18 cellular contexts compared by ENCODE assay signal in the genomic region with DNA sequence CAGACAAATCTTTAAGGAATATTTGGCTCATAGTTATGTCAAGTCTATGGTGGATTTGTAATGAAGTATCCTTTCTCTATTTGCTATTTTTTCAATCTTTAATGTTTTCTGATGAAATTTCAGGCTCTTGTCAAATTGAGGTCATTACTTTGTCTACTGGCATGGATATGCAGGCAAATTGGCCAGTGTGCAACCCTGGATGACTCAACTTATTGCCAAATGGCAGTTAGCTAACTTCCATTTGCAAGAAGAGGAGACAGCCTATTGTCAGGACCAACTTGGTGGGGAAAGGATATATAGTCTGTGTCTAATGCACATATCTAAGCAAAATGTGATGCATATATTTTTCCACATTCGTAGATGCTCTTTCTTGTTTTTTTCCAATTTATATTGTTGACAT.
DNase-seq lines count a peak whose midpoint lies in the region; ATAC-seq, FAIRE-seq and TF ChIP-seq lines count a peak whose summit lies in the region.
"Had no signal": no experiment of that assay in that cellular context is flagged by ENCODE, and none has a peak within 500 bp of the region (broad histone marks: within the 10 kb centered on the region; RNA-seq: fewer than 3 reads in every experiment).

No MANE protein-coding gene starts in this region.

- no peak for TF ChIP-seq POLR2A in A549 (IDR thresholded peaks at IDR 0.05; ENCODE audit: low read length)
- TF ChIP-seq POLR2A in gastroesophageal sphincter (IDR thresholded peaks at IDR 0.05), result no peak
- no peak for TF ChIP-seq POLR2A in prostate gland (IDR thresholded peaks at IDR 0.05)

- H3K27ac ChIP-seq in A549, result peak overlapping the region in 1 of 2 experiments; percentile 15; a peak in 1 of 6 replicates
- no peak overlapping the region for H3K27ac ChIP-seq in RWPE2 (ENCODE audit: poor library complexity, severe bottlenecking)
- no peak overlapping the region for H3K27ac ChIP-seq in gastroesophageal sphincter
- H3K27ac ChIP-seq in prostate gland, result no peak overlapping the region
- H3K27ac ChIP-seq: body of pancreas, C4-2B, KMS-11, WERI-Rb-1 had no signal

- TF ChIP-seq RAD21 in A549 (conservative IDR thresholded peaks at IDR 0.05 in 1 of 2, IDR thresholded peaks at IDR 0.05 in 1 of 2), result no peak

- H3K9me3 ChIP-seq in A549, result no peaks in the 10 kb centered on the region
- no peaks in the 10 kb centered on the region for H3K9me3 ChIP-seq in RWPE2 (ENCODE audit: severe bottlenecking)
- no peaks in the 10 kb centered on the region for H3K9me3 ChIP-seq in gastroesophageal sphincter
- H3K9me3 ChIP-seq in prostate gland, result no peaks in the 10 kb centered on the region
- H3K9me3 ChIP-seq: body of pancreas had no signal

- H3K36me3 ChIP-seq in RWPE2 (ENCODE audit: low read depth) (no peaks in the 10 kb centered on the region), gastroesophageal sphincter (no peaks in the 10 kb centered on the region), prostate gland (no peaks in the 10 kb centered on the region)
- H3K36me3 ChIP-seq: WERI-Rb-1 had no signal

- H3K4me2 ChIP-seq in A549, result 0 out of 3 replicates have a peak overlapping the region, but pooled peaks have one; percentile 19
- H3K4me2 ChIP-seq: KMS-11 had no signal

- TF ChIP-seq EP300 in A549 (IDR thresholded peaks at IDR 0.05) (no peak; a peak in 1 of 5 replicates), gastroesophageal sphincter (IDR thresholded peaks at IDR 0.05) (no peak)

- intact Hi-C loops in prostate gland (cut with DNase I), result no loop called here

- WGBS in A549 (ENCODE audit: missing lambda C conversion rate), result 0% methylated on average over 1 of the region's 1 CpG
- 13 to 55% methylated on average over 1 of the region's 1 CpG for WGBS in gastroesophageal sphincter (ENCODE audit: low coverage in 1 of 2), 2 donors
- 97% methylated on average over 1 of the region's 1 CpG for WGBS in prostate gland

- H3K27me3 ChIP-seq in RWPE2 (ENCODE audit: insufficient read depth, poor library complexity, severe bottlenecking) (no peaks in the 10 kb centered on the region), gastroesophageal sphincter (no peaks in the 10 kb centered on the region), prostate gland (replicated peaks; ENCODE audit: insufficient read depth) (no peaks in the 10 kb centered on the region)
- H3K27me3 ChIP-seq: body of pancreas had no signal

- peak in 1 of 2 experiments; percentile 62; a peak in 1 of 6 replicates for ATAC-seq in A549
- peak; percentile 71 for ATAC-seq in RWPE2 (ENCODE audit: low read depth)
- ATAC-seq in gastroesophageal sphincter, result peak; percentile 69
- no peak for ATAC-seq in GM21381 (IDR thresholded peaks at IDR 0.05; ENCODE audit: unreplicated experiment)
- ATAC-seq: body of pancreas had no signal

- CTCF ChIA-PET in A549 (lab: Yijun Ruan, JAX), result no interaction called here

- no peak overlapping the region for H3K4me3 ChIP-seq in A549
- H3K4me3 ChIP-seq in RWPE2 (ENCODE audit: severe bottlenecking), result no peak overlapping the region
- H3K4me3 ChIP-seq in gastroesophageal sphincter, result no peak overlapping the region
- no peak overlapping the region for H3K4me3 ChIP-seq in prostate gland
- H3K4me3 ChIP-seq: body of pancreas had no signal

- no peak for FAIRE-seq in A549 (lab: Jason Lieb, UNC)
- FAIRE-seq: endothelial cell of umbilical vein, keratinocyte had no signal

- DNase-seq in A549 (ENCODE audit: low read depth in 1 of 2, low spot score in 1 of 2), result peak in 1 of 2 experiments; percentile 20
- peak; percentile 75 for DNase-seq in GM04504 (ENCODE audit: low read depth)
- DNase-seq in RWPE2 (ENCODE audit: low spot score), result no peak
- DNase-seq in prostate gland (ENCODE audit: low spot score), result no peak
- DNase-seq in NCI-H1417 (lab: John Stamatoyannopoulos, UW), result no peak
- no peak for DNase-seq in activated naive CD4-positive, alpha-beta T cell treated with Interleukin-2 at 50 U/mL for 16 hours
- DNase-seq: activated T-cell treated with anti-CD3 and anti-CD28 coated beads for 4 hours; nephron progenitor cell; SHP77 treated with DMSO at 0.1 percent for 48 hours; stimulated activated CD4-positive, alpha-beta T cell treated with anti-CD3 and anti-CD28 coated beads, Interleukin-12 subunit alpha, Interleukin-12 subunit beta, amount 100 ng/mL, for 4 hours; WERI-Rb-1 had no signal

- TF ChIP-seq CTCF in A549 (IDR thresholded peaks at IDR 0.05) (no peak), RWPE2 (IDR thresholded peaks at IDR 0.05; ENCODE audit: poor library complexity, severe bottlenecking) (no peak), gastroesophageal sphincter (IDR thresholded peaks at IDR 0.05) (no peak), prostate gland (IDR thresholded peaks at IDR 0.05) (no peak)

- H3K4me1 ChIP-seq in A549 (peaks cover 8% of the 10 kb centered on the region; the same call in 1 of the 3 replicates), RWPE2 (ENCODE audit: insufficient read depth, poor library complexity, severe bottlenecking) (no peaks in the 10 kb centered on the region), gastroesophageal sphincter (no peaks in the 10 kb centered on the region), prostate gland (replicated peaks) (no peaks in the 10 kb centered on the region)

- POLR2A ChIA-PET in A549 (lab: Yijun Ruan, JAX), result no interaction called here

TF ChIP-seq in A549, 52 proteins besides CTCF, POLR2A, EP300 and RAD21:
- TF ChIP-seq, protein P1, sequence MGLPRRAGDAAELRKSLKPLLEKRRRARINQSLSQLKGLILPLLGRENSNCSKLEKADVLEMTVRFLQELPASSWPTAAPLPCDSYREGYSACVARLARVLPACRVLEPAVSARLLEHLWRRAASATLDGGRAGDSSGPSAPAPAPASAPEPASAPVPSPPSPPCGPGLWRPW (IDR thresholded peaks at IDR 0.05), result 0 out of 2 replicates have a peak, but pooled peaks have one; percentile 23
- peak; percentile 28 to 70; a peak in 2 of 4 replicates for TF ChIP-seq CEBPB (IDR thresholded peaks at IDR 0.05)
- TF ChIP-seq FOSL2 (IDR thresholded peaks at IDR 0.05), result peak; percentile 39; the same call in 1 of the 2 replicates
- no peak for TF ChIP-seq FOSL2 (CRISPR knock-in tag; IDR thresholded peaks at IDR 0.05)
- no peak for TF ChIP-seq NPAS2 (CRISPR knock-in tag; IDR thresholded peaks at IDR 0.05; ENCODE audit: borderline replicate concordance)
